16 cellular contexts compared by ENCODE assay signal in genomic region chr10:60569681-60570080, GRCh38.
DNase-seq lines count a peak whose midpoint lies in the region; ATAC-seq and TF ChIP-seq lines count a peak whose summit lies in the region.
"Had no signal": no experiment of that assay in that cellular context is flagged by ENCODE, and none has a peak within 500 bp of the region (broad histone marks: within the 10 kb centered on the region; RNA-seq: fewer than 3 reads in every experiment).

No MANE protein-coding gene starts in this region.

- DNase-seq in NCI-H2171 treated with DMSO at 0.1 percent for 48 hours (lab: John Stamatoyannopoulos, UW) (peak; percentile 0), NCI-H2171 (lab: John Stamatoyannopoulos, UW) (no peak), SW480 (ENCODE audit: low spot score) (peak; percentile 13), C1 segment of cervical spinal cord (lab: John Stamatoyannopoulos, UW) (no peak)
- DNase-seq in activated T-cell treated with anti-CD3 and anti-CD28 coated beads, Interleukin-2, amount 50 U/mL, for 72 hours = no peak
- no peak for DNase-seq in activated T-cell treated with anti-CD3 and anti-CD28 coated beads, Interleukin-2, amount 50 U/mL, for 48 hours
- DNase-seq in activated naive CD8-positive, alpha-beta T cell treated with anti-CD3 and anti-CD28 coated beads, Interleukin-2, amount 50 U/mL, for 24 hours = no peak
- DNase-seq: 8988T; AML-193; CD4-positive, CD25-positive, alpha-beta regulatory T cell; H7 had no signal

- no peaks in the 10 kb centered on the region for H4K20me1 ChIP-seq in neural cell (ENCODE audit: insufficient read depth)
- H4K20me1 ChIP-seq: BLaER1 had no signal

- no peak for TF ChIP-seq CTCF in neural cell (IDR thresholded peaks at IDR 0.05; ENCODE audit: poor library complexity, severe bottlenecking)

- peak overlapping the region; percentile 82 for H3K4me3 ChIP-seq in neural cell (ENCODE audit: low read length)
- H3K4me3 ChIP-seq: BLaER1, GM12878, GM23338 had no signal

- H3K27me3 ChIP-seq in neural cell (ENCODE audit: insufficient read depth, low read depth, low read length) = no peaks in the 10 kb centered on the region
- H3K27me3 ChIP-seq: BLaER1 had no signal

- no peaks in the 10 kb centered on the region for H3K27me3 Mint-ChIP-seq in activated T-cell treated with anti-CD3 and anti-CD28 coated beads, Interleukin-2, amount 50 U/mL, for 72 hours (ENCODE audit: low read depth)
- H3K27me3 Mint-ChIP-seq in activated naive CD8-positive, alpha-beta T cell treated with anti-CD3 and anti-CD28 coated beads, Interleukin-2, amount 50 U/mL, for 24 hours = peaks cover 16% of the 10 kb centered on the region

- ATAC-seq in activated T-cell treated with anti-CD3 and anti-CD28 coated beads, Interleukin-2, amount 50 U/mL, for 72 hours (replicated peaks in 1 of 2) = no peak
- ATAC-seq in activated naive CD8-positive, alpha-beta T cell treated with anti-CD3 and anti-CD28 coated beads, Interleukin-2, amount 50 U/mL, for 24 hours = no peak
- ATAC-seq: GM12878, GM23338 had no signal

- peaks cover 77% of the 10 kb centered on the region for H3K79me2 ChIP-seq in neural cell (replicated peaks; ENCODE audit: insufficient read depth, low read length)

- no peak overlapping the region for H2AFZ ChIP-seq in neural cell (ENCODE audit: low read depth, low read length)
- H2AFZ ChIP-seq: GM23338 had no signal

- H3K4me2 ChIP-seq in neural cell (ENCODE audit: low read length) = peak overlapping the region; percentile 87
- H3K4me2 ChIP-seq: BLaER1, GM23338 had no signal

- no peak for TF ChIP-seq RAD21 in neural cell (conservative IDR thresholded peaks at IDR 0.05)

- H3K27ac Mint-ChIP-seq in activated T-cell treated with anti-CD3 and anti-CD28 coated beads, Interleukin-2, amount 50 U/mL, for 72 hours = no peak overlapping the region
- no peak overlapping the region for H3K27ac Mint-ChIP-seq in activated naive CD8-positive, alpha-beta T cell treated with anti-CD3 and anti-CD28 coated beads, Interleukin-2, amount 50 U/mL, for 24 hours
- H3K27ac Mint-ChIP-seq: CD4-positive, CD25-positive, alpha-beta regulatory T cell; GM23338 had no signal

- H3K9ac ChIP-seq in neural cell (ENCODE audit: low read length) = peak overlapping the region; percentile 92
- H3K9ac ChIP-seq: BLaER1 had no signal

- TF ChIP-seq EP300 in neural cell (conservative IDR thresholded peaks at IDR 0.05; ENCODE audit: poor library complexity, severe bottlenecking) = no peak

- peaks cover 6% of the 10 kb centered on the region for H3F3A ChIP-seq in neural cell (ENCODE audit: insufficient read depth, low read length, poor library complexity, severe bottlenecking)

- peaks cover 8 to 14% of the 10 kb centered on the region in 2 donors for H3K9me3 Mint-ChIP-seq in activated T-cell treated with anti-CD3 and anti-CD28 coated beads, Interleukin-2, amount 50 U/mL, for 72 hours
- H3K9me3 Mint-ChIP-seq in activated naive CD8-positive, alpha-beta T cell treated with anti-CD3 and anti-CD28 coated beads, Interleukin-2, amount 50 U/mL, for 24 hours = peaks cover 5% of the 10 kb centered on the region

- no peaks in the 10 kb centered on the region for H3K36me3 ChIP-seq in neural cell (ENCODE audit: insufficient read depth, low read length)
- H3K36me3 ChIP-seq: BLaER1 had no signal

- H3K27ac ChIP-seq in neural cell (ENCODE audit: low read length) = peak overlapping the region; percentile 99
- H3K27ac ChIP-seq: BLaER1, HL-60 had no signal

- no peaks in the 10 kb centered on the region for H3K9me2 ChIP-seq in neural cell (ENCODE audit: insufficient read depth, low read length)

- peaks cover 80% of the 10 kb centered on the region for H3K4me1 Mint-ChIP-seq in activated T-cell treated with anti-CD3 and anti-CD28 coated beads, Interleukin-2, amount 50 U/mL, for 72 hours (ENCODE audit: low read depth)
- H3K4me1 Mint-ChIP-seq in activated naive CD8-positive, alpha-beta T cell treated with anti-CD3 and anti-CD28 coated beads, Interleukin-2, amount 50 U/mL, for 24 hours = peaks cover 32% of the 10 kb centered on the region

- H3K4me3 Mint-ChIP-seq in activated T-cell treated with anti-CD3 and anti-CD28 coated beads, Interleukin-2, amount 50 U/mL, for 72 hours = peak overlapping the region; percentile 8 to 77
- no peak overlapping the region for H3K4me3 Mint-ChIP-seq in activated naive CD8-positive, alpha-beta T cell treated with anti-CD3 and anti-CD28 coated beads, Interleukin-2, amount 50 U/mL, for 24 hours
- H3K4me3 Mint-ChIP-seq: CD4-positive, CD25-positive, alpha-beta regulatory T cell; GM23338 had no signal

- peaks cover 17% of the 10 kb centered on the region for H3K9me3 ChIP-seq in neural cell (ENCODE audit: low read length)

- peaks cover 17 to 22% of the 10 kb centered on the region in 2 donors for H3K36me3 Mint-ChIP-seq in activated T-cell treated with anti-CD3 and anti-CD28 coated beads, Interleukin-2, amount 50 U/mL, for 72 hours (ENCODE audit: insufficient read depth in 2 of 2)
- no peaks in the 10 kb centered on the region for H3K36me3 Mint-ChIP-seq in activated naive CD8-positive, alpha-beta T cell treated with anti-CD3 and anti-CD28 coated beads, Interleukin-2, amount 50 U/mL, for 24 hours (ENCODE audit: low read depth)
- H3K36me3 Mint-ChIP-seq: CD4-positive, CD25-positive, alpha-beta regulatory T cell had no signal

TF ChIP-seq in neural cell, 6 proteins besides CTCF, POLR2A, EP300 and RAD21:
- TF ChIP-seq POLR2AphosphoS5 (IDR thresholded peaks at IDR 0.05) (no peak), EZH2 (IDR thresholded peaks at IDR 0.05; ENCODE audit: borderline replicate concordance, insufficient read depth, low read length, poor library complexity, severe bottlenecking) (no peak), MXI1 (conservative IDR thresholded peaks at IDR 0.05; ENCODE audit: poor library complexity, severe bottlenecking) (no peak), SMC3 (conservative IDR thresholded peaks at IDR 0.05; ENCODE audit: poor library complexity) (no peak), TAF1 (IDR thresholded peaks at IDR 0.05; ENCODE audit: low read depth) (no peak)
- TF ChIP-seq, protein P1, sequence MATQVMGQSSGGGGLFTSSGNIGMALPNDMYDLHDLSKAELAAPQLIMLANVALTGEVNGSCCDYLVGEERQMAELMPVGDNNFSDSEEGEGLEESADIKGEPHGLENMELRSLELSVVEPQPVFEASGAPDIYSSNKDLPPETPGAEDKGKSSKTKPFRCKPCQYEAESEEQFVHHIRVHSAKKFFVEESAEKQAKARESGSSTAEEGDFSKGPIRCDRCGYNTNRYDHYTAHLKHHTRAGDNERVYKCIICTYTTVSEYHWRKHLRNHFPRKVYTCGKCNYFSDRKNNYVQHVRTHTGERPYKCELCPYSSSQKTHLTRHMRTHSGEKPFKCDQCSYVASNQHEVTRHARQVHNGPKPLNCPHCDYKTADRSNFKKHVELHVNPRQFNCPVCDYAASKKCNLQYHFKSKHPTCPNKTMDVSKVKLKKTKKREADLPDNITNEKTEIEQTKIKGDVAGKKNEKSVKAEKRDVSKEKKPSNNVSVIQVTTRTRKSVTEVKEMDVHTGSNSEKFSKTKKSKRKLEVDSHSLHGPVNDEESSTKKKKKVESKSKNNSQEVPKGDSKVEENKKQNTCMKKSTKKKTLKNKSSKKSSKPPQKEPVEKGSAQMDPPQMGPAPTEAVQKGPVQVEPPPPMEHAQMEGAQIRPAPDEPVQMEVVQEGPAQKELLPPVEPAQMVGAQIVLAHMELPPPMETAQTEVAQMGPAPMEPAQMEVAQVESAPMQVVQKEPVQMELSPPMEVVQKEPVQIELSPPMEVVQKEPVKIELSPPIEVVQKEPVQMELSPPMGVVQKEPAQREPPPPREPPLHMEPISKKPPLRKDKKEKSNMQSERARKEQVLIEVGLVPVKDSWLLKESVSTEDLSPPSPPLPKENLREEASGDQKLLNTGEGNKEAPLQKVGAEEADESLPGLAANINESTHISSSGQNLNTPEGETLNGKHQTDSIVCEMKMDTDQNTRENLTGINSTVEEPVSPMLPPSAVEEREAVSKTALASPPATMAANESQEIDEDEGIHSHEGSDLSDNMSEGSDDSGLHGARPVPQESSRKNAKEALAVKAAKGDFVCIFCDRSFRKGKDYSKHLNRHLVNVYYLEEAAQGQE (IDR thresholded peaks at IDR 0.05; ENCODE audit: borderline replicate concordance) = no peak

Comparison
In these comparisons a context has a peak if more than half of its experiments do, and no peak if none do; other contexts are left out.
1. DNase-seq: peak in NCI-H2171 treated with DMSO at 0.1 percent for 48 hours (single experiment) and SW480 (single experiment); none in NCI-H2171 (single experiment), activated T-cell treated with anti-CD3 and anti-CD28 coated beads, Interleukin-2, amount 50 U/mL, for 72 hours (0 of 2), activated T-cell treated with anti-CD3 and anti-CD28 coated beads, Interleukin-2, amount 50 U/mL, for 48 hours (0 of 2), activated naive CD8-positive, alpha-beta T cell treated with anti-CD3 and anti-CD28 coated beads, Interleukin-2, amount 50 U/mL, for 24 hours (single experiment) and C1 segment of cervical spinal cord (0 of 14).